Comparison of ENCODE assay signal across 13 cellular contexts in genomic region chr22:19622061-19622441, GRCh38.
DNase-seq lines count a peak whose midpoint lies in the region; ATAC-seq and TF ChIP-seq lines count a peak whose summit lies in the region.
"Had no signal": no experiment of that assay in that cellular context is flagged by ENCODE, and none has a peak within 500 bp of the region (broad histone marks: within the 10 kb centered on the region; RNA-seq: fewer than 3 reads in every experiment).

No MANE protein-coding gene starts in this region.

- H3K36me3 Mint-ChIP-seq in endodermal cell (ENCODE audit: low read depth) (no peaks in the 10 kb centered on the region), progenitor cell of endocrine pancreas (ENCODE audit: insufficient read depth) (no peaks in the 10 kb centered on the region)
- no peaks in the 10 kb centered on the region for H3K36me3 Mint-ChIP-seq in stimulated activated naive B cell treated with anti-CD40 and anti-IgM and Interleukin-4, amounts not matched to agents 10 μg/mL and 1 μg/mL and 100 μg/mL, for 72 hours

- H3K27me3 Mint-ChIP-seq in endodermal cell (ENCODE audit: insufficient read depth) (peaks cover 3% of the 10 kb centered on the region), progenitor cell of endocrine pancreas (peaks cover 33% of the 10 kb centered on the region)
- peaks cover 27 to 38% of the 10 kb centered on the region in 2 donors for H3K27me3 Mint-ChIP-seq in stimulated activated naive B cell treated with anti-CD40 and anti-IgM and Interleukin-4, amounts not matched to agents 10 μg/mL and 1 μg/mL and 100 μg/mL, for 72 hours

- H3K27ac ChIP-seq in endodermal cell (ENCODE audit: low read depth, low read length): no peak overlapping the region
- H3K27ac ChIP-seq: brain microvascular endothelial cell had no signal

- no peak overlapping the region for H3K4me3 ChIP-seq in endodermal cell (ENCODE audit: low read length)

- WGBS in endodermal cell (ENCODE audit: insufficient coverage in 1 of 2, insufficient read length in 1 of 2), 2 experiments: 81 to 85% methylated on average over 11 of the region's 11 CpGs

- ATAC-seq in GM19463 (IDR thresholded peaks at IDR 0.05; ENCODE audit: unreplicated experiment): peak; percentile 54
- peak; percentile 41 for ATAC-seq in HG03571 (IDR thresholded peaks at IDR 0.05; ENCODE audit: unreplicated experiment)
- peak; percentile 85 to 86 for ATAC-seq in stimulated activated naive B cell treated with anti-CD40 and anti-IgM and Interleukin-4, amounts not matched to agents 10 μg/mL and 1 μg/mL and 100 μg/mL, for 72 hours (replicated peaks)
- no peak for ATAC-seq in activated CD4-positive, CD25-positive, alpha-beta regulatory T cell treated with anti-CD3 and anti-CD28 coated beads, Interleukin-2, amount 50 U/mL, for 24 hours

- no peaks in the 10 kb centered on the region for H3K4me1 ChIP-seq in endodermal cell (ENCODE audit: control insufficient read depth, insufficient read depth, low read length)

- peaks cover 20% of the 10 kb centered on the region for H3K4me1 Mint-ChIP-seq in endodermal cell
- peaks cover 34 to 55% of the 10 kb centered on the region in 2 donors for H3K4me1 Mint-ChIP-seq in stimulated activated naive B cell treated with anti-CD40 and anti-IgM and Interleukin-4, amounts not matched to agents 10 μg/mL and 1 μg/mL and 100 μg/mL, for 72 hours
- H3K4me1 Mint-ChIP-seq in progenitor cell of endocrine pancreas (ENCODE audit: low read depth): no peaks in the 10 kb centered on the region

- H3K36me3 ChIP-seq in endodermal cell (ENCODE audit: control insufficient read depth, insufficient read depth, low read length): no peaks in the 10 kb centered on the region
- H3K36me3 ChIP-seq: brain microvascular endothelial cell had no signal

- no peaks in the 10 kb centered on the region for H3K27me3 ChIP-seq in endodermal cell (ENCODE audit: control insufficient read depth, insufficient read depth, low read length, poor library complexity, severe bottlenecking)

- no peaks in the 10 kb centered on the region for H3K9me3 ChIP-seq in endodermal cell (ENCODE audit: control insufficient read depth, low read length)

- TF ChIP-seq CTCF in endodermal cell (conservative IDR thresholded peaks at IDR 0.05) (no peak), progenitor cell of endocrine pancreas (IDR thresholded peaks at IDR 0.05; ENCODE audit: unreplicated experiment) (no peak)

- H3K9me3 Mint-ChIP-seq in endodermal cell (no peaks in the 10 kb centered on the region), progenitor cell of endocrine pancreas (ENCODE audit: low read depth) (no peaks in the 10 kb centered on the region)
- H3K9me3 Mint-ChIP-seq in stimulated activated naive B cell treated with anti-CD40 and anti-IgM and Interleukin-4, amounts not matched to agents 10 μg/mL and 1 μg/mL and 100 μg/mL, for 72 hours: no peaks in the 10 kb centered on the region

- DNase-seq in endodermal cell (no peak), progenitor cell of endocrine pancreas (ENCODE audit: low spot score, unreplicated experiment) (no peak), DMS53 treated with DMSO at 0.1 percent for 48 hours (lab: John Stamatoyannopoulos, UW; ENCODE audit: unreplicated experiment) (no peak)
- peak; percentile 83 for DNase-seq in stimulated activated naive B cell treated with anti-CD40 and anti-IgM and Interleukin-4, amounts not matched to agents 10 μg/mL and 1 μg/mL and 100 μg/mL, for 72 hours
- DNase-seq: activated T-cell treated with anti-CD3 and anti-CD28 coated beads for 4 hours; brain microvascular endothelial cell; COR-L47; KG1; NCI-H2171; stimulated activated CD4-positive, alpha-beta T cell treated with anti-CD3 and anti-CD28 coated beads, Interleukin-12 subunit alpha, Interleukin-12 subunit beta, amount 100 ng/mL, for 4 hours had no signal

- no peak overlapping the region for H3K9ac ChIP-seq in endodermal cell (ENCODE audit: extremely low read depth, low read length, poor library complexity, severe bottlenecking)

- H3K27ac Mint-ChIP-seq in endodermal cell (peak overlapping the region; percentile 71), progenitor cell of endocrine pancreas (no peak overlapping the region)
- H3K27ac Mint-ChIP-seq in stimulated activated naive B cell treated with anti-CD40 and anti-IgM and Interleukin-4, amounts not matched to agents 10 μg/mL and 1 μg/mL and 100 μg/mL, for 72 hours: peak overlapping the region; percentile 84

- H3K4me3 Mint-ChIP-seq in endodermal cell (no peak overlapping the region), progenitor cell of endocrine pancreas (ENCODE audit: low read depth) (no peak overlapping the region)
- H3K4me3 Mint-ChIP-seq in stimulated activated naive B cell treated with anti-CD40 and anti-IgM and Interleukin-4, amounts not matched to agents 10 μg/mL and 1 μg/mL and 100 μg/mL, for 72 hours: peak overlapping the region; percentile 71 to 77

Comparison
In these comparisons a context has a peak if more than half of its experiments do, and no peak if none do; other contexts are left out.
1. ATAC-seq: peak in GM19463 (single experiment), HG03571 (single experiment) and stimulated activated naive B cell treated with anti-CD40 and anti-IgM and Interleukin-4, amounts not matched to agents 10 μg/mL and 1 μg/mL and 100 μg/mL, for 72 hours (2 of 2); none in activated CD4-positive, CD25-positive, alpha-beta regulatory T cell treated with anti-CD3 and anti-CD28 coated beads, Interleukin-2, amount 50 U/mL, for 24 hours (0 of 2).
2. H3K4me3 Mint-ChIP-seq: peak in stimulated activated naive B cell treated with anti-CD40 and anti-IgM and Interleukin-4, amounts not matched to agents 10 μg/mL and 1 μg/mL and 100 μg/mL, for 72 hours (2 of 2); none in endodermal cell (single experiment) and progenitor cell of endocrine pancreas (single experiment).